In genomic region chr4:40333921-40334352, GRCh38 we compare ENCODE assay signal across 1 cellular context.
TF ChIP-seq lines count a peak whose summit lies in the region.

No MANE protein-coding gene starts in this region.

TF ChIP-seq in HEK293, 187 proteins besides CTCF, POLR2A, EP300 and RAD21 (continued from another document and continues in another):
- peak; percentile 86 for TF ChIP-seq PRDM4 (tag by site-specific recombination; IDR thresholded peaks at IDR 0.05)
- peak; percentile 76; the same call in 1 of the 2 replicates for TF ChIP-seq ZBTB1 (tag by site-specific recombination; IDR thresholded peaks at IDR 0.05)
- no peak for TF ChIP-seq ZNF530 (tag by site-specific recombination; IDR thresholded peaks at IDR 0.05; ENCODE audit: low read depth)
- no peak for TF ChIP-seq ZNF704 (tag by site-specific recombination; IDR thresholded peaks at IDR 0.05)
- no peak for TF ChIP-seq ZNF654 (tag by site-specific recombination; IDR thresholded peaks at IDR 0.05; ENCODE audit: low read depth)
- TF ChIP-seq ZBTB17 (tag by site-specific recombination; IDR thresholded peaks at IDR 0.05): peak; percentile 83
- no peak for TF ChIP-seq ZNF157 (tag by site-specific recombination; IDR thresholded peaks at IDR 0.05)
- TF ChIP-seq ZNF48 (tag by site-specific recombination; IDR thresholded peaks at IDR 0.05): no peak
- TF ChIP-seq ZEB2 (tag by site-specific recombination; IDR thresholded peaks at IDR 0.05): peak; percentile 98
- 0 out of 2 replicates have a peak, but pooled peaks have one; percentile 12 for TF ChIP-seq ZIC2 (tag by site-specific recombination; IDR thresholded peaks at IDR 0.05)
- TF ChIP-seq ZNF292 (tag by site-specific recombination; IDR thresholded peaks at IDR 0.05; ENCODE audit: borderline replicate concordance, low read depth): no peak
- TF ChIP-seq KLF8 (tag by site-specific recombination; IDR thresholded peaks at IDR 0.05): peak; percentile 78
- 0 out of 2 replicates have a peak, but pooled peaks have one; percentile 13 for TF ChIP-seq ZNF580 (tag by site-specific recombination; IDR thresholded peaks at IDR 0.05)
- 0 out of 2 replicates have a peak, but pooled peaks have one; percentile 9 for TF ChIP-seq ZNF664 (tag by site-specific recombination; IDR thresholded peaks at IDR 0.05)
- TF ChIP-seq GFI1B (tag by site-specific recombination; IDR thresholded peaks at IDR 0.05): no peak
- TF ChIP-seq ZNF366 (tag by site-specific recombination; conservative IDR thresholded peaks at IDR 0.05): peak; percentile 98
- TF ChIP-seq, protein P1, sequence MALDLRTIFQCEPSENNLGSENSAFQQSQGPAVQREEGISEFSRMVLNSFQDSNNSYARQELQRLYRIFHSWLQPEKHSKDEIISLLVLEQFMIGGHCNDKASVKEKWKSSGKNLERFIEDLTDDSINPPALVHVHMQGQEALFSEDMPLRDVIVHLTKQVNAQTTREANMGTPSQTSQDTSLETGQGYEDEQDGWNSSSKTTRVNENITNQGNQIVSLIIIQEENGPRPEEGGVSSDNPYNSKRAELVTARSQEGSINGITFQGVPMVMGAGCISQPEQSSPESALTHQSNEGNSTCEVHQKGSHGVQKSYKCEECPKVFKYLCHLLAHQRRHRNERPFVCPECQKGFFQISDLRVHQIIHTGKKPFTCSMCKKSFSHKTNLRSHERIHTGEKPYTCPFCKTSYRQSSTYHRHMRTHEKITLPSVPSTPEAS (tag by site-specific recombination; IDR thresholded peaks at IDR 0.05): no peak
- peak; percentile 68; the same call in 1 of the 2 replicates for TF ChIP-seq ZSCAN30 (tag by site-specific recombination; IDR thresholded peaks at IDR 0.05)
- TF ChIP-seq ZNF18 (tag by site-specific recombination; IDR thresholded peaks at IDR 0.05): no peak
- TF ChIP-seq ZNF114 (tag by site-specific recombination; IDR thresholded peaks at IDR 0.05): no peak
- peak; percentile 96 for TF ChIP-seq SP7 (tag by site-specific recombination; IDR thresholded peaks at IDR 0.05)
- TF ChIP-seq ZNF248 (tag by site-specific recombination; IDR thresholded peaks at IDR 0.05): no peak
- TF ChIP-seq ZNF473 (tag by site-specific recombination; IDR thresholded peaks at IDR 0.05): no peak
- no peak for TF ChIP-seq ZFP37 (tag by site-specific recombination; IDR thresholded peaks at IDR 0.05)
- TF ChIP-seq, protein P2, sequence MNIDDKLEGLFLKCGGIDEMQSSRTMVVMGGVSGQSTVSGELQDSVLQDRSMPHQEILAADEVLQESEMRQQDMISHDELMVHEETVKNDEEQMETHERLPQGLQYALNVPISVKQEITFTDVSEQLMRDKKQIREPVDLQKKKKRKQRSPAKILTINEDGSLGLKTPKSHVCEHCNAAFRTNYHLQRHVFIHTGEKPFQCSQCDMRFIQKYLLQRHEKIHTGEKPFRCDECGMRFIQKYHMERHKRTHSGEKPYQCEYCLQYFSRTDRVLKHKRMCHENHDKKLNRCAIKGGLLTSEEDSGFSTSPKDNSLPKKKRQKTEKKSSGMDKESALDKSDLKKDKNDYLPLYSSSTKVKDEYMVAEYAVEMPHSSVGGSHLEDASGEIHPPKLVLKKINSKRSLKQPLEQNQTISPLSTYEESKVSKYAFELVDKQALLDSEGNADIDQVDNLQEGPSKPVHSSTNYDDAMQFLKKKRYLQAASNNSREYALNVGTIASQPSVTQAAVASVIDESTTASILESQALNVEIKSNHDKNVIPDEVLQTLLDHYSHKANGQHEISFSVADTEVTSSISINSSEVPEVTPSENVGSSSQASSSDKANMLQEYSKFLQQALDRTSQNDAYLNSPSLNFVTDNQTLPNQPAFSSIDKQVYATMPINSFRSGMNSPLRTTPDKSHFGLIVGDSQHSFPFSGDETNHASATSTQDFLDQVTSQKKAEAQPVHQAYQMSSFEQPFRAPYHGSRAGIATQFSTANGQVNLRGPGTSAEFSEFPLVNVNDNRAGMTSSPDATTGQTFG (tag by site-specific recombination; IDR thresholded peaks at IDR 0.05; ENCODE audit: borderline replicate concordance): no peak
- no peak for TF ChIP-seq ZNF544 (tag by site-specific recombination; IDR thresholded peaks at IDR 0.05)
- TF ChIP-seq ZNF433 (tag by site-specific recombination; IDR thresholded peaks at IDR 0.05; ENCODE audit: low read depth): no peak
- no peak for TF ChIP-seq ZNF239 (tag by site-specific recombination; IDR thresholded peaks at IDR 0.05)
- no peak for TF ChIP-seq ZNF621 (tag by site-specific recombination; IDR thresholded peaks at IDR 0.05)
- no peak for TF ChIP-seq ZNF560 (tag by site-specific recombination; IDR thresholded peaks at IDR 0.05; ENCODE audit: borderline replicate concordance)
- TF ChIP-seq ZNF221 (tag by site-specific recombination; IDR thresholded peaks at IDR 0.05; ENCODE audit: borderline replicate concordance): no peak
- no peak for TF ChIP-seq SP3 (tag by site-specific recombination; IDR thresholded peaks at IDR 0.05)
- TF ChIP-seq REPIN1 (tag by site-specific recombination; IDR thresholded peaks at IDR 0.05; ENCODE audit: low read depth): no peak
- peak; percentile 98 for TF ChIP-seq HIC1 (tag by site-specific recombination; IDR thresholded peaks at IDR 0.05)
- no peak for TF ChIP-seq ZNF138 (tag by site-specific recombination; IDR thresholded peaks at IDR 0.05; ENCODE audit: borderline replicate concordance)
- TF ChIP-seq ZNF76 (tag by site-specific recombination; IDR thresholded peaks at IDR 0.05; ENCODE audit: borderline replicate concordance, low read depth): peak; percentile 28; the same call in 1 of the 2 replicates
- TF ChIP-seq ZNF184 (tag by site-specific recombination; IDR thresholded peaks at IDR 0.05): peak; percentile 71; the same call in 1 of the 2 replicates
- TF ChIP-seq ZNF202 (tag by site-specific recombination; IDR thresholded peaks at IDR 0.05; ENCODE audit: borderline replicate concordance): no peak
- TF ChIP-seq ZNF10 (tag by site-specific recombination; IDR thresholded peaks at IDR 0.05): peak; percentile 96
- no peak for TF ChIP-seq ZNF585B (tag by site-specific recombination; IDR thresholded peaks at IDR 0.05)
- TF ChIP-seq ZNF660 (tag by site-specific recombination; IDR thresholded peaks at IDR 0.05): peak; percentile 97
- TF ChIP-seq ZNF350 (tag by site-specific recombination; IDR thresholded peaks at IDR 0.05): no peak
- no peak for TF ChIP-seq ZNF776 (tag by site-specific recombination; IDR thresholded peaks at IDR 0.05; ENCODE audit: borderline replicate concordance)
- no peak for TF ChIP-seq BCL6B (tag by site-specific recombination; IDR thresholded peaks at IDR 0.05)
- no peak; the same call in 1 of the 2 replicates for TF ChIP-seq OVOL3 (tag by site-specific recombination; IDR thresholded peaks at IDR 0.05)
- peak; percentile 61 for TF ChIP-seq FEZF1 (tag by site-specific recombination; IDR thresholded peaks at IDR 0.05)
- peak; percentile 88 for TF ChIP-seq IKZF3 (tag by site-specific recombination; IDR thresholded peaks at IDR 0.05)
- no peak for TF ChIP-seq ZNF701 (tag by site-specific recombination; IDR thresholded peaks at IDR 0.05)
- peak; percentile 73; the same call in 1 of the 2 replicates for TF ChIP-seq GLI2 (tag by site-specific recombination; IDR thresholded peaks at IDR 0.05; ENCODE audit: borderline replicate concordance, low read depth)
- TF ChIP-seq HOXC10 (CRISPR knock-in tag; IDR thresholded peaks at IDR 0.05): no peak
- no peak for TF ChIP-seq ZNF311 (tag by site-specific recombination; IDR thresholded peaks at IDR 0.05; ENCODE audit: borderline replicate concordance)
- TF ChIP-seq ZFHX2 (tag by site-specific recombination; conservative IDR thresholded peaks at IDR 0.05): peak; percentile 84
- no peak for TF ChIP-seq ZNF571 (tag by site-specific recombination; IDR thresholded peaks at IDR 0.05)
- TF ChIP-seq, protein P3, sequence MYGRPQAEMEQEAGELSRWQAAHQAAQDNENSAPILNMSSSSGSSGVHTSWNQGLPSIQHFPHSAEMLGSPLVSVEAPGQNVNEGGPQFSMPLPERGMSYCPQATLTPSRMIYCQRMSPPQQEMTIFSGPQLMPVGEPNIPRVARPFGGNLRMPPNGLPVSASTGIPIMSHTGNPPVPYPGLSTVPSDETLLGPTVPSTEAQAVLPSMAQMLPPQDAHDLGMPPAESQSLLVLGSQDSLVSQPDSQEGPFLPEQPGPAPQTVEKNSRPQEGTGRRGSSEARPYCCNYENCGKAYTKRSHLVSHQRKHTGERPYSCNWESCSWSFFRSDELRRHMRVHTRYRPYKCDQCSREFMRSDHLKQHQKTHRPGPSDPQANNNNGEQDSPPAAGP (tag by site-specific recombination; IDR thresholded peaks at IDR 0.05): peak; percentile 87
- peak; percentile 74; the same call in 1 of the 2 replicates for TF ChIP-seq MZF1 (tag by site-specific recombination; IDR thresholded peaks at IDR 0.05; ENCODE audit: borderline replicate concordance)
- TF ChIP-seq ZNF677 (tag by site-specific recombination; IDR thresholded peaks at IDR 0.05): no peak
- TF ChIP-seq ZBTB20 (tag by site-specific recombination; IDR thresholded peaks at IDR 0.05): no peak
